Comparison of ENCODE assay signal across 28 cellular contexts in genomic region chrX:13386636-13387035, GRCh38.
DNase-seq lines count a peak whose midpoint lies in the region; ATAC-seq, FAIRE-seq and TF ChIP-seq lines count a peak whose summit lies in the region.
"Had no signal": no experiment of that assay in that cellular context is flagged by ENCODE, and none has a peak within 500 bp of the region (broad histone marks: within the 10 kb centered on the region; RNA-seq: fewer than 3 reads in every experiment).

No MANE protein-coding gene starts in this region.

- no peak for FAIRE-seq in A549 (lab: Jason Lieb, UNC)
- FAIRE-seq: islet of Langerhans had no signal

- DNase-seq in A549 (ENCODE audit: low read depth in 1 of 2, low spot score in 1 of 2): no peak
- no peak for DNase-seq in WTC11 (ENCODE audit: low spot score)
- DNase-seq in myocyte (ENCODE audit: low read depth): peak; percentile 31
- no peak for DNase-seq in C1 segment of cervical spinal cord (lab: John Stamatoyannopoulos, UW)
- DNase-seq in UCSD-AML1 (lab: John Stamatoyannopoulos, UW; ENCODE audit: unreplicated experiment): no peak
- no peak for DNase-seq in stomach
- DNase-seq: activated CD4-positive, alpha-beta T cell treated with anti-CD3 and anti-CD28 coated beads, Interleukin-2, amount 10 ng/mL, durations not matched to agents 24 days and 14 days; activated naive CD4-positive, alpha-beta T cell treated with Interleukin-2 at 50 U/mL for 16 hours; activated T-cell treated with anti-CD3 and anti-CD28 coated beads, Interleukin-2, amount 50 U/mL, for 4 hours; body of pancreas; dorsolateral prefrontal cortex; left ventricle myocardium superior; NCI-H1105; NCI-H1930; NCI-H526 treated with DMSO at 0.1 percent for 48 hours; stimulated activated CD4-positive, alpha-beta T cell treated with anti-CD3 and anti-CD28 coated beads, Interleukin-4, amount 100 ng/mL, for 24 hours had no signal

- peaks cover 12% of the 10 kb centered on the region; the same call in 2 of the 3 replicates for H3K4me1 ChIP-seq in A549
- H3K4me1 ChIP-seq in HEK293 (ENCODE audit: control insufficient read depth, insufficient read depth, low read length): peaks cover 16% of the 10 kb centered on the region
- peaks cover 0 to 13% (median 0%) of the 10 kb centered on the region in 4 donors for H3K4me1 ChIP-seq in stomach
- H3K4me1 ChIP-seq: body of pancreas had no signal

- no peaks in the 10 kb centered on the region for H3K27me3 ChIP-seq in stomach
- H3K27me3 ChIP-seq: body of pancreas had no signal

- H3K27ac ChIP-seq in A549 (peak overlapping the region in 1 of 2 experiments; percentile 65; a peak in 3 of 6 replicates), HEK293 (ENCODE audit: extremely low read depth, low read depth, low read length) (no peak overlapping the region; the same call in 1 of the 2 replicates), stomach (no peak overlapping the region)
- H3K27ac ChIP-seq: body of pancreas, dorsolateral prefrontal cortex, RWPE1, SK-N-MC, VCaP had no signal

- no peak overlapping the region for H3K4me3 ChIP-seq in A549
- no peak overlapping the region for H3K4me3 ChIP-seq in HEK293 (ENCODE audit: low read depth, low read length)
- no peak overlapping the region for H3K4me3 ChIP-seq in stomach
- H3K4me3 ChIP-seq: BLaER1 treated with 17β-estradiol and CSF1 and Interleukin-3, amounts not matched to agents 10 nM and 100 nM; body of pancreas; dorsolateral prefrontal cortex; GM23338; SK-N-MC had no signal

- no peaks in the 10 kb centered on the region for H3K27me3 Mint-ChIP-seq in WTC11 (ENCODE audit: low read depth)
- H3K27me3 Mint-ChIP-seq: activated CD4-positive, alpha-beta T cell treated with anti-CD3 and anti-CD28 coated beads, Interleukin-2, amount 10 ng/mL, durations not matched to agents 24 days and 14 days; progenitor cell of endocrine pancreas had no signal

- H3K9me3 Mint-ChIP-seq in WTC11: peaks cover 9% of the 10 kb centered on the region
- H3K9me3 Mint-ChIP-seq: activated T-cell treated with anti-CD3 and anti-CD28 coated beads, Interleukin-2, amount 50 U/mL, for 4 hours had no signal

- TF ChIP-seq EP300 in A549 (IDR thresholded peaks at IDR 0.05) (no peak), stomach (IDR thresholded peaks at IDR 0.05) (no peak)

- no peak for TF ChIP-seq RAD21 in A549 (conservative IDR thresholded peaks at IDR 0.05 in 1 of 2, IDR thresholded peaks at IDR 0.05 in 1 of 2)

- TF ChIP-seq POLR2A in A549 (IDR thresholded peaks at IDR 0.05; ENCODE audit: low read length): no peak
- TF ChIP-seq POLR2A in stomach (IDR thresholded peaks at IDR 0.05): no peak

- peaks cover 28% of the 10 kb centered on the region for H3K4me1 Mint-ChIP-seq in WTC11

- POLR2A ChIA-PET in A549 (lab: Yijun Ruan, JAX) (no interaction called here), HEK293 (lab: Yijun Ruan, JAX) (no interaction called here), WTC11 (lab: Charles Lee) (no interaction called here)

- intact Hi-C loops in stomach (cut with DNase I; ENCODE audit: low total_unique reads): no loop called here

- CTCF ChIA-PET in A549 (lab: Yijun Ruan, JAX): no interaction called here
- CTCF ChIA-PET in HEK293 (lab: Yijun Ruan, JAX): interaction anchor here (0.6 kb wide), 1 partner anchor 66 kb away, joined by 3 read pairs; no protein-coding TSS in a partner anchor
- CTCF ChIA-PET in WTC11 (lab: Charles Lee): no interaction called here

- no peak overlapping the region for H3K4me3 Mint-ChIP-seq in WTC11
- H3K4me3 Mint-ChIP-seq: activated CD4-positive, alpha-beta T cell treated with anti-CD3 and anti-CD28 coated beads, Interleukin-2, amount 10 ng/mL, durations not matched to agents 24 days and 14 days; activated T-cell treated with anti-CD3 and anti-CD28 coated beads, Interleukin-2, amount 50 U/mL, for 4 hours; GM23338; T-helper 2 cell treated with Interferon-gamma antibody and Interleukin-4, amounts not matched to agents 5 μg/mL and 100 μg/mL, for 36 hours had no signal

- 0 out of 2 replicates have a peak, but pooled peaks cover 5% of the 10 kb centered on the region for H3K36me3 Mint-ChIP-seq in WTC11
- H3K36me3 Mint-ChIP-seq: stimulated activated effector memory CD8-positive, alpha-beta T cell treated with anti-CD3 and anti-CD28 coated beads, Interleukin-12 subunit alpha, Interleukin-12 subunit beta, amount 100 ng/mL, for 72 hours had no signal

- H3K36me3 ChIP-seq in HEK293 (ENCODE audit: control insufficient read depth in 2 of 2, insufficient read depth in 1 of 2, low read length in 2 of 2) (no peaks in the 10 kb centered on the region), stomach (no peaks in the 10 kb centered on the region)
- H3K36me3 ChIP-seq: BLaER1 treated with 17β-estradiol and CSF1 and Interleukin-3, amounts not matched to agents 10 nM and 100 nM had no signal

- H3K4me2 ChIP-seq in A549: no peak overlapping the region
- H3K4me2 ChIP-seq: GM23338 had no signal

- H3K9me3 ChIP-seq in A549: no peaks in the 10 kb centered on the region
- no peaks in the 10 kb centered on the region for H3K9me3 ChIP-seq in HEK293 (ENCODE audit: control insufficient read depth, insufficient read depth, low read depth, low read length)
- H3K9me3 ChIP-seq in stomach: no peaks in the 10 kb centered on the region
- H3K9me3 ChIP-seq: body of pancreas had no signal

- ATAC-seq in A549 (no peak), WTC11 (no peak), HG03439 (IDR thresholded peaks at IDR 0.05; ENCODE audit: unreplicated experiment) (no peak)
- ATAC-seq: activated T-cell treated with anti-CD3 and anti-CD28 coated beads, Interleukin-2, amount 50 U/mL, for 4 hours; body of pancreas; GM23338; left ventricle myocardium superior; sciatic nerve; stimulated activated effector memory CD8-positive, alpha-beta T cell treated with anti-CD3 and anti-CD28 coated beads, Interleukin-12 subunit alpha, Interleukin-12 subunit beta, amount 100 ng/mL, for 72 hours had no signal

- peak overlapping the region; percentile 45; the same call in 1 of the 2 replicates for H3K27ac Mint-ChIP-seq in WTC11
- H3K27ac Mint-ChIP-seq: activated CD4-positive, alpha-beta T cell treated with anti-CD3 and anti-CD28 coated beads, Interleukin-2, amount 10 ng/mL, durations not matched to agents 24 days and 14 days; GM23338; progenitor cell of endocrine pancreas; T-helper 2 cell treated with Interferon-gamma antibody and Interleukin-4, amounts not matched to agents 5 μg/mL and 100 μg/mL, for 36 hours had no signal

- TF ChIP-seq CTCF in A549 (IDR thresholded peaks at IDR 0.05): no peak
- no peak for TF ChIP-seq CTCF in HEK293 (tag by site-specific recombination; IDR thresholded peaks at IDR 0.05)
- TF ChIP-seq CTCF in WTC11 (IDR thresholded peaks at IDR 0.05): no peak
- no peak for TF ChIP-seq CTCF in stomach (IDR thresholded peaks at IDR 0.05)

TF ChIP-seq in A549, 52 proteins besides CTCF, POLR2A, EP300 and RAD21:
- TF ChIP-seq MAFK (IDR thresholded peaks at IDR 0.05; ENCODE audit: partially characterized antibody) (peak; percentile 13), FOSB (CRISPR knock-in tag; IDR thresholded peaks at IDR 0.05) (no peak)

TF ChIP-seq in HEK293, 187 proteins besides CTCF, POLR2A, EP300 and RAD21:
- TF ChIP-seq ZNF335 (tag by site-specific recombination; conservative IDR thresholded peaks at IDR 0.05) (no peak), TCF7L2 (IDR thresholded peaks at IDR 0.05; ENCODE audit: borderline replicate concordance, low read depth, low read length) (peak; percentile 47; the same call in 1 of the 2 replicates), ZNF366 (tag by site-specific recombination; conservative IDR thresholded peaks at IDR 0.05) (no peak), ZNF660 (tag by site-specific recombination; IDR thresholded peaks at IDR 0.05) (no peak)

TF ChIP-seq in WTC11, 78 proteins besides CTCF, POLR2A, EP300 and RAD21 (continues in another document):
- TF ChIP-seq TCF7 (CRISPR knock-in tag; IDR thresholded peaks at IDR 0.05; ENCODE audit: low read depth): no peak
- no peak for TF ChIP-seq USF2 (CRISPR knock-in tag; IDR thresholded peaks at IDR 0.05)
- TF ChIP-seq, protein P1, sequence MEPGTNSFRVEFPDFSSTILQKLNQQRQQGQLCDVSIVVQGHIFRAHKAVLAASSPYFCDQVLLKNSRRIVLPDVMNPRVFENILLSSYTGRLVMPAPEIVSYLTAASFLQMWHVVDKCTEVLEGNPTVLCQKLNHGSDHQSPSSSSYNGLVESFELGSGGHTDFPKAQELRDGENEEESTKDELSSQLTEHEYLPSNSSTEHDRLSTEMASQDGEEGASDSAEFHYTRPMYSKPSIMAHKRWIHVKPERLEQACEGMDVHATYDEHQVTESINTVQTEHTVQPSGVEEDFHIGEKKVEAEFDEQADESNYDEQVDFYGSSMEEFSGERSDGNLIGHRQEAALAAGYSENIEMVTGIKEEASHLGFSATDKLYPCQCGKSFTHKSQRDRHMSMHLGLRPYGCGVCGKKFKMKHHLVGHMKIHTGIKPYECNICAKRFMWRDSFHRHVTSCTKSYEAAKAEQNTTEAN (CRISPR knock-in tag; IDR thresholded peaks at IDR 0.05): no peak
- TF ChIP-seq, protein P2, sequence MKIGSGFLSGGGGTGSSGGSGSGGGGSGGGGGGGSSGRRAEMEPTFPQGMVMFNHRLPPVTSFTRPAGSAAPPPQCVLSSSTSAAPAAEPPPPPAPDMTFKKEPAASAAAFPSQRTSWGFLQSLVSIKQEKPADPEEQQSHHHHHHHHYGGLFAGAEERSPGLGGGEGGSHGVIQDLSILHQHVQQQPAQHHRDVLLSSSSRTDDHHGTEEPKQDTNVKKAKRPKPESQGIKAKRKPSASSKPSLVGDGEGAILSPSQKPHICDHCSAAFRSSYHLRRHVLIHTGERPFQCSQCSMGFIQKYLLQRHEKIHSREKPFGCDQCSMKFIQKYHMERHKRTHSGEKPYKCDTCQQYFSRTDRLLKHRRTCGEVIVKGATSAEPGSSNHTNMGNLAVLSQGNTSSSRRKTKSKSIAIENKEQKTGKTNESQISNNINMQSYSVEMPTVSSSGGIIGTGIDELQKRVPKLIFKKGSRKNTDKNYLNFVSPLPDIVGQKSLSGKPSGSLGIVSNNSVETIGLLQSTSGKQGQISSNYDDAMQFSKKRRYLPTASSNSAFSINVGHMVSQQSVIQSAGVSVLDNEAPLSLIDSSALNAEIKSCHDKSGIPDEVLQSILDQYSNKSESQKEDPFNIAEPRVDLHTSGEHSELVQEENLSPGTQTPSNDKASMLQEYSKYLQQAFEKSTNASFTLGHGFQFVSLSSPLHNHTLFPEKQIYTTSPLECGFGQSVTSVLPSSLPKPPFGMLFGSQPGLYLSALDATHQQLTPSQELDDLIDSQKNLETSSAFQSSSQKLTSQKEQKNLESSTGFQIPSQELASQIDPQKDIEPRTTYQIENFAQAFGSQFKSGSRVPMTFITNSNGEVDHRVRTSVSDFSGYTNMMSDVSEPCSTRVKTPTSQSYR (CRISPR knock-in tag; IDR thresholded peaks at IDR 0.05): no peak
